Comparison of ENCODE assay signal across 1 cellular context in the genomic region with DNA sequence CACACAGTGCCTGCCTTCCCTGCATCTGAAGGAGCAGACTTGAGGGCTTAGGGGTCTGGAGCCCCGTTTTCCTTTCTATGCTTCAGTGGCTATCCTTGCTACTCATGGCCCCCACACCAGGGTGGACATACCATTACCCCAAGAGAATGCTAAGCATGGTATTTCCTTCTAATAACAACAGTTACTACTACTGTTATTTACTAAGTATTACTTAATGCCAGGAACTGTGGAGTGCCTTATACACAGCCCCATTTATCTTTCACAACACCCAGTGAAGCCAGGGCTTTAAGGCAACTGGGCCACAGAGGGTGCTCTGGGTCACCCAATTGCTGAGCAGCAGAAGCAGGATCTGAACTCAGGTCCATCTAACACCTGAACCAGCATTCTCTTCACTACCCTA.
TF ChIP-seq lines count a peak whose summit lies in the region.

No MANE protein-coding gene starts in this region.

TF ChIP-seq in endothelial cell of umbilical vein, 7 proteins besides CTCF, POLR2A, EP300 and RAD21 (continued from another document):
- TF ChIP-seq POLR2AphosphoS5 (IDR thresholded peaks at IDR 0.05; ENCODE audit: insufficient read depth, low read depth, low read length) = no peak
